Comparison of ENCODE assay signal across 14 cellular contexts in the genomic region with DNA sequence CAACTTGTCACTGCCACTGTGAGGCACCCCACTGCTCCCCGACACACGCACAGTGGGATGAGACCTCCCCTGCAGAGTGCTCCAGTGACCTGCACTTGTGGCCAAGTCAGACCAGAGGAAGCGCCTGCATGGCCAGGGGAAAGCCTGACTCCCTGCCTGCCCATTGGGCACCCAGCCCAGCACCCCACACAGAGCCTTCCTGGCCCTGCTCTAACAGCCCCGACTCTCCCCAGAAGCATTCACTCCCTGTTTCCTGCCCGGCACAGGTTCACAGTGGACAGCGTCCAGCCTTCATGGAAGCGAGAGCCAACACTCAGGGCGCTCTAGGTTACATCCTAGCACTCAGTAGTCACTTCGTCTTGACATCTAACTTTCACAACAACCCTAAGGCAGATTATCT. TPM values are rescaled to one million over a fixed set of nuclear protein-coding genes. Genes with fewer than 3 reads are reported as not detected.
"Had no signal": no experiment of that assay in that cellular context is flagged by ENCODE, and none has a peak within 500 bp of the region (broad histone marks: within the 10 kb centered on the region; RNA-seq: fewer than 3 reads in every experiment).

No MANE protein-coding gene starts in this region.

- H3K9me3 ChIP-seq: neutrophil, testis had no signal

- ATAC-seq: activated T-cell treated with anti-CD3 and anti-CD28 coated beads, Interleukin-2, amount 50 U/mL, for 4 hours; left lobe of liver; T-cell had no signal

- H3K4me1 ChIP-seq: testis had no signal

- H3K27me3 ChIP-seq: testis had no signal

- DNase-seq: activated CD4-positive, alpha-beta memory T cell treated with anti-CD3 and anti-CD28 coated beads for 36 hours; activated effector memory CD4-positive, alpha-beta T cell treated with anti-CD3 and anti-CD28 coated beads, Interleukin-2, amount 50 U/mL, for 16 hours; activated T-cell treated with anti-CD3 and anti-CD28 coated beads, Interleukin-2, amount 50 U/mL, for 4 hours; amygdala; dermis blood vessel endothelial cell; erythroblast; stimulated activated CD4-positive, alpha-beta T cell treated with anti-CD3 and anti-CD28 coated beads, Interleukin-12 subunit alpha, Interleukin-12 subunit beta, amount 100 ng/mL, for 4 hours; stimulated activated naive CD4-positive, alpha-beta T cell; T-cell; T1000; testis had no signal

- H3K4me3 ChIP-seq: testis had no signal

- H3K27ac ChIP-seq: neutrophil, testis had no signal

- H3K36me3 ChIP-seq: neutrophil had no signal

RNA-seq across cellular contexts. Expression of a gene that starts 27.8 kb away (rescaled TPM):
- total RNA-seq: dermis blood vessel endothelial cell, myocyte had no signal
